Comparison of ENCODE assay signal across 15 cellular contexts in genomic region chr1:111758373-111758772, GRCh38. TPM values are rescaled to one million over a fixed set of nuclear protein-coding genes. Genes with fewer than 3 reads are reported as not detected.
DNase-seq lines count a peak whose midpoint lies in the region; ATAC-seq and TF ChIP-seq lines count a peak whose summit lies in the region.
"Had no signal": no experiment of that assay in that cellular context is flagged by ENCODE, and none has a peak within 500 bp of the region (broad histone marks: within the 10 kb centered on the region; RNA-seq: fewer than 3 reads in every experiment).

No MANE protein-coding gene starts in this region.

- H3K36me3 Mint-ChIP-seq in MCF 10A (ENCODE audit: insufficient read depth, unreplicated experiment) = peaks cover 58% of the 10 kb centered on the region
- peaks cover 79% of the 10 kb centered on the region for H3K36me3 Mint-ChIP-seq in stimulated activated effector memory CD8-positive, alpha-beta T cell treated with anti-CD3 and anti-CD28 coated beads, Interleukin-12 subunit alpha, Interleukin-12 subunit beta, amount 100 ng/mL, for 72 hours

- H3K9me3 ChIP-seq in breast epithelium = no peaks in the 10 kb centered on the region
- no peaks in the 10 kb centered on the region for H3K9me3 ChIP-seq in OCI-LY1 (ENCODE audit: low read length)
- H3K9me3 ChIP-seq in colonic mucosa = no peaks in the 10 kb centered on the region
- H3K9me3 ChIP-seq: ascending aorta, gastrocnemius medialis had no signal

- no peaks in the 10 kb centered on the region for H3K9me3 Mint-ChIP-seq in MCF 10A (ENCODE audit: unreplicated experiment)
- H3K9me3 Mint-ChIP-seq in stimulated activated effector memory CD8-positive, alpha-beta T cell treated with anti-CD3 and anti-CD28 coated beads, Interleukin-12 subunit alpha, Interleukin-12 subunit beta, amount 100 ng/mL, for 72 hours = no peaks in the 10 kb centered on the region
- H3K9me3 Mint-ChIP-seq: stimulated activated memory B cell treated with anti-CD40 and anti-IgM and Interleukin-4, amounts not matched to agents 10 μg/mL and 1 μg/mL and 100 μg/mL, for 72 hours had no signal

- H2AFZ ChIP-seq in OCI-LY1 (ENCODE audit: low read length) = no peak overlapping the region

- POLR2A ChIA-PET in MCF 10A (lab: Yijun Ruan, JAX) = interaction anchor here (0.7 to 1.0 kb wide), 2 partner anchors 19 to 56 kb away, joined by 3 read pairs; partner anchors contain the start of gene INKA2

- peaks cover 0 to 11% of the 10 kb centered on the region in 2 donors for H3K4me1 ChIP-seq in breast epithelium
- peaks cover 27% of the 10 kb centered on the region for H3K4me1 ChIP-seq in OCI-LY1 (ENCODE audit: insufficient read depth, low read length, severe bottlenecking)
- H3K4me1 ChIP-seq in colonic mucosa = peaks cover 7% of the 10 kb centered on the region

- peaks cover 15% of the 10 kb centered on the region for H3K79me2 ChIP-seq in OCI-LY1 (ENCODE audit: insufficient read depth, low read length)

- H3K9ac ChIP-seq in OCI-LY1 (ENCODE audit: low read length) (no peak overlapping the region), colonic mucosa (ENCODE audit: low read depth in 2 of 2, low read length in 2 of 2) (no peak overlapping the region)

- H3K27me3 ChIP-seq in breast epithelium (no peaks in the 10 kb centered on the region), OCI-LY1 (ENCODE audit: insufficient read depth, low read length) (no peaks in the 10 kb centered on the region), colonic mucosa (no peaks in the 10 kb centered on the region)
- H3K27me3 ChIP-seq: ascending aorta, gastrocnemius medialis had no signal

- H3K4me2 ChIP-seq in OCI-LY1 (ENCODE audit: low read length) = no peak overlapping the region
- H3K4me2 ChIP-seq: smooth muscle cell had no signal

- peaks cover 6% of the 10 kb centered on the region for H3K4me1 Mint-ChIP-seq in MCF 10A (ENCODE audit: insufficient read depth, unreplicated experiment)
- H3K4me1 Mint-ChIP-seq in stimulated activated effector memory CD8-positive, alpha-beta T cell treated with anti-CD3 and anti-CD28 coated beads, Interleukin-12 subunit alpha, Interleukin-12 subunit beta, amount 100 ng/mL, for 72 hours = peaks cover 43% of the 10 kb centered on the region

- DNase-seq in MCF 10A (ENCODE audit: unreplicated experiment) (no peak), breast epithelium (ENCODE audit: low spot score in 2 of 2) (no peak), colonic mucosa (no peak)
- no peak for DNase-seq in stimulated activated effector memory CD8-positive, alpha-beta T cell treated with anti-CD3 and anti-CD28 coated beads, Interleukin-12 subunit alpha, Interleukin-12 subunit beta, amount 100 ng/mL, for 72 hours (ENCODE audit: low spot score in 2 of 2)
- DNase-seq in stimulated activated naive CD4-positive, alpha-beta T cell (lab: John Stamatoyannopoulos, UW) = no peak
- DNase-seq: activated CD4-positive, CD25-positive, alpha-beta regulatory T cell treated with anti-CD3 and anti-CD28 coated beads, Interleukin-2, amount 50 U/mL, for 72 hours; gastrocnemius medialis; NCI-H510A had no signal

- no TSS peak for BruUV-seq in MCF 10A (replicated peaks; lab: Mats Ljungman, UMichigan)

- no peak overlapping the region for H3K27ac ChIP-seq in breast epithelium
- no peak overlapping the region for H3K27ac ChIP-seq in OCI-LY1 (ENCODE audit: low read depth, low read length, poor library complexity, severe bottlenecking)
- H3K27ac ChIP-seq in colonic mucosa = no peak overlapping the region
- H3K27ac ChIP-seq: ascending aorta, gastrocnemius medialis had no signal

- CTCF ChIA-PET in MCF 10A (lab: Yijun Ruan, JAX) = interaction anchor here (0.6 to 1.8 kb wide), 4 partner anchors 43 to 574 kb away, joined by 3 to 10 read pairs (median 4); no protein-coding TSS in a partner anchor

- H3K4me3 ChIP-seq in breast epithelium = no peak overlapping the region
- no peak overlapping the region for H3K4me3 ChIP-seq in OCI-LY1 (ENCODE audit: low read depth, low read length, poor library complexity, severe bottlenecking)
- H3K4me3 ChIP-seq in colonic mucosa = no peak overlapping the region
- H3K4me3 ChIP-seq: ascending aorta, gastrocnemius medialis, lung, smooth muscle cell had no signal

- H3K9me2 ChIP-seq in OCI-LY1 (ENCODE audit: low read depth, low read length) = no peaks in the 10 kb centered on the region

- H3K36me3 ChIP-seq in breast epithelium (peaks cover 7% of the 10 kb centered on the region), OCI-LY1 (ENCODE audit: insufficient read depth, low read length) (peaks cover 60% of the 10 kb centered on the region), colonic mucosa (peaks cover 5% of the 10 kb centered on the region)

- no peak for ATAC-seq in stimulated activated effector memory CD8-positive, alpha-beta T cell treated with anti-CD3 and anti-CD28 coated beads, Interleukin-12 subunit alpha, Interleukin-12 subunit beta, amount 100 ng/mL, for 72 hours
- ATAC-seq in HG03342 (IDR thresholded peaks at IDR 0.05; ENCODE audit: unreplicated experiment) = no peak
- ATAC-seq in HG02870 (IDR thresholded peaks at IDR 0.05; ENCODE audit: unreplicated experiment) = no peak
- ATAC-seq: gastrocnemius medialis; stimulated activated memory B cell treated with anti-CD40 and anti-IgM and Interleukin-4, amounts not matched to agents 10 μg/mL and 1 μg/mL and 100 μg/mL, for 72 hours had no signal

- H3K27ac Mint-ChIP-seq in MCF 10A (ENCODE audit: low read depth, unreplicated experiment) = no peak overlapping the region
- peak overlapping the region; percentile 62 for H3K27ac Mint-ChIP-seq in stimulated activated effector memory CD8-positive, alpha-beta T cell treated with anti-CD3 and anti-CD28 coated beads, Interleukin-12 subunit alpha, Interleukin-12 subunit beta, amount 100 ng/mL, for 72 hours
- H3K27ac Mint-ChIP-seq: stimulated activated memory B cell treated with anti-CD40 and anti-IgM and Interleukin-4, amounts not matched to agents 10 μg/mL and 1 μg/mL and 100 μg/mL, for 72 hours had no signal

- no peaks in the 10 kb centered on the region for H3K27me3 Mint-ChIP-seq in MCF 10A (ENCODE audit: insufficient read depth, unreplicated experiment)
- H3K27me3 Mint-ChIP-seq: stimulated activated memory B cell treated with anti-CD40 and anti-IgM and Interleukin-4, amounts not matched to agents 10 μg/mL and 1 μg/mL and 100 μg/mL, for 72 hours had no signal

- no peak for TF ChIP-seq POLR2A in breast epithelium (IDR thresholded peaks at IDR 0.05)

- TF ChIP-seq CTCF in MCF 10A (IDR thresholded peaks at IDR 0.05; ENCODE audit: unreplicated experiment) = no peak
- no peak for TF ChIP-seq CTCF in breast epithelium (IDR thresholded peaks at IDR 0.05)
- peak; percentile 18; the same call in 1 of the 2 replicates for TF ChIP-seq CTCF in OCI-LY1 (IDR thresholded peaks at IDR 0.05; ENCODE audit: low read length)
- peak; percentile 14 for TF ChIP-seq CTCF in colonic mucosa (IDR thresholded peaks at IDR 0.05)

- intact Hi-C loops in MCF 10A (cut with micrococcal nuclease) = no loop called here
- intact Hi-C loops in breast epithelium (cut with DNase I; ENCODE audit: low total_unique reads) = loop anchor here (5.0 kb wide), 2 partner anchors 241 to 541 kb away; no protein-coding TSS in a partner anchor
- intact Hi-C loops in colonic mucosa (cut with DNase I) = no loop called here

- no peaks in the 10 kb centered on the region for H4K20me1 ChIP-seq in OCI-LY1 (ENCODE audit: insufficient read depth, low read length)

- no peaks in the 10 kb centered on the region for H3F3A ChIP-seq in OCI-LY1 (ENCODE audit: insufficient read depth, low read length)

- H3K4me3 Mint-ChIP-seq in MCF 10A (ENCODE audit: unreplicated experiment) = peak overlapping the region; percentile 10
- peak overlapping the region; percentile 5 for H3K4me3 Mint-ChIP-seq in stimulated activated effector memory CD8-positive, alpha-beta T cell treated with anti-CD3 and anti-CD28 coated beads, Interleukin-12 subunit alpha, Interleukin-12 subunit beta, amount 100 ng/mL, for 72 hours
- H3K4me3 Mint-ChIP-seq: stimulated activated memory B cell treated with anti-CD40 and anti-IgM and Interleukin-4, amounts not matched to agents 10 μg/mL and 1 μg/mL and 100 μg/mL, for 72 hours had no signal

RNA-seq across cellular contexts. Expression of gene DDX20, which starts 2.7 kb away (rescaled TPM):
- total RNA-seq in MCF 10A (2022) (14.8 and 16.8 TPM in 2 replicates), breast epithelium (10 to 100 TPM; 14.1 to 28.0 (median 25.9) TPM), colonic mucosa (10 to 100 TPM in 1 of 2 donors, 1 to 10 TPM in 1; 9.6 to 11.5 TPM)

RNA-seq across cellular contexts. Expression of gene INKA2, which starts 19.2 kb away (rescaled TPM):
- total RNA-seq in MCF 10A (2022) (3.5 and 6.6 TPM in 2 replicates), breast epithelium (1 to 10 TPM; 3.0 to 4.6 (median 3.8) TPM), colonic mucosa (1 to 10 TPM; 2.2 to 4.0 TPM)
- total RNA-seq: ascending aorta, smooth muscle cell had no signal

Comparison
In these comparisons a context has a peak if more than half of its experiments do, and no peak if none do; other contexts are left out.
1. CTCF ChIP-seq: peak in OCI-LY1 (single experiment) and colonic mucosa (single experiment); none in MCF 10A (single experiment) and breast epithelium (0 of 3).